ENCODE assay signal across 21 cellular contexts in genomic region chr6:131160254-131160758, GRCh38.
"Had no signal": no experiment of that assay in that cellular context is flagged by ENCODE, and none has a peak within 500 bp of the region (broad histone marks: within the 10 kb centered on the region; RNA-seq: fewer than 3 reads in every experiment).

No MANE protein-coding gene starts in this region.

- H3K4me3 Mint-ChIP-seq: mesothelial cell of epicardium had no signal

- H3K4me3 ChIP-seq: coronary artery, dorsolateral prefrontal cortex, esophagus muscularis mucosa, gastrocnemius medialis, heart right ventricle, left lung, lower lobe of right lung, mucosa of descending colon had no signal

- H3K9me3 Mint-ChIP-seq: mesothelial cell of epicardium had no signal

- H3K36me3 ChIP-seq: lower lobe of right lung had no signal

- H3K9me3 ChIP-seq: esophagus muscularis mucosa, gastrocnemius medialis, heart right ventricle, left lung, lower lobe of right lung, mucosa of descending colon had no signal

- H3K27ac ChIP-seq: coronary artery, esophagus muscularis mucosa, foreskin keratinocyte, gastrocnemius medialis, heart right ventricle, left lung, lower lobe of right lung had no signal

- ATAC-seq: gastrocnemius medialis, heart right ventricle, left cardiac atrium, left lung, left ventricle myocardium superior, lower lobe of right lung, mucosa of descending colon had no signal

- FAIRE-seq: colon, endothelial cell of umbilical vein, islet of Langerhans had no signal

- H3K27ac Mint-ChIP-seq: mesothelial cell of epicardium had no signal

- DNase-seq: dermis blood vessel endothelial cell; dorsolateral prefrontal cortex; effector CD4-positive, alpha-beta T cell; effector memory CD4-positive, alpha-beta T cell; gastrocnemius medialis; glutamatergic neuron; head of caudate nucleus; heart right ventricle; hippocampal formation; left cardiac atrium; left lung; left ventricle myocardium superior; lower lobe of right lung; mucosa of descending colon had no signal

- H3K4me1 ChIP-seq: gastrocnemius medialis, left lung, lower lobe of right lung had no signal

- H3K27me3 ChIP-seq: dorsolateral prefrontal cortex, esophagus muscularis mucosa, foreskin keratinocyte, gastrocnemius medialis, heart right ventricle, left lung had no signal
